ENCODE assay signal across 18 cellular contexts in genomic region chr2:201999289-201999688, GRCh38.
"Had no signal": no experiment of that assay in that cellular context is flagged by ENCODE, and none has a peak within 500 bp of the region (broad histone marks: within the 10 kb centered on the region; RNA-seq: fewer than 3 reads in every experiment).

No MANE protein-coding gene starts in this region.

- H3K36me3 Mint-ChIP-seq: activated naive CD4-positive, alpha-beta T cell treated with anti-CD3 and anti-CD28 coated beads, Interleukin-2, amount 50 U/mL, for 24 hours had no signal

- H3K4me1 ChIP-seq: gastrocnemius medialis, right lobe of liver, uterus had no signal

- ATAC-seq: gastrocnemius medialis; right lobe of liver; stimulated activated naive CD8-positive, alpha-beta T cell treated with anti-CD3 and anti-CD28 coated beads, Interleukin-15, Interleukin-2, amounts not matched to agents 100 U/mL and 50 U/mL, for 24 hours; T-helper 17 cell had no signal

- H3K27me3 ChIP-seq: gastrocnemius medialis, neutrophil, right lobe of liver, suprapubic skin, uterus had no signal

- H3K27me3 Mint-ChIP-seq: activated B cell treated with CpG ODN at 0.5 μM for 24 hours; activated naive CD4-positive, alpha-beta T cell treated with anti-CD3 and anti-CD28 coated beads, Interleukin-2, amount 50 U/mL, for 24 hours had no signal

- H3K9me3 ChIP-seq: gastrocnemius medialis, neutrophil, right lobe of liver, suprapubic skin, uterus had no signal

- H3K4me3 ChIP-seq: gastrocnemius medialis, right lobe of liver, suprapubic skin, uterus had no signal

- H3K27ac ChIP-seq: gastrocnemius medialis, neutrophil, right lobe of liver, suprapubic skin, uterus had no signal

- H3K4me3 Mint-ChIP-seq: activated B cell treated with CpG ODN at 0.5 μM for 24 hours; activated naive CD4-positive, alpha-beta T cell treated with anti-CD3 and anti-CD28 coated beads, Interleukin-2, amount 50 U/mL, for 24 hours; T-helper 17 cell had no signal

- H3K4me1 Mint-ChIP-seq: activated naive CD4-positive, alpha-beta T cell treated with anti-CD3 and anti-CD28 coated beads, Interleukin-2, amount 50 U/mL, for 24 hours; T-helper 17 cell had no signal

- DNase-seq: activated B cell treated with CpG ODN at 0.5 μM for 24 hours; activated CD4-positive, alpha-beta T cell treated with anti-CD3 and anti-CD28 coated beads, Interleukin-2, amount 50 U/mL, for 1 hour; activated T-cell treated with anti-CD3 and anti-CD28 coated beads for 4 hours; amniotic stem cell; gastrocnemius medialis; mesendoderm; right lobe of liver; stimulated activated CD4-positive, alpha-beta T cell treated with anti-CD3 and anti-CD28 coated beads, Interleukin-12 subunit alpha, Interleukin-12 subunit beta, amount 100 ng/mL, for 4 hours; stimulated activated CD4-positive, alpha-beta T cell treated with anti-CD3 and anti-CD28 coated beads, Interleukin-2, amount 100 ng/mL, for 48 hours; stimulated activated naive CD8-positive, alpha-beta T cell treated with anti-CD3 and anti-CD28 coated beads, Interleukin-15, Interleukin-2, amounts not matched to agents 100 U/mL and 50 U/mL, for 24 hours; T-helper 17 cell; uterus had no signal

- H3K27ac Mint-ChIP-seq: activated B cell treated with CpG ODN at 0.5 μM for 24 hours; activated naive CD4-positive, alpha-beta T cell treated with anti-CD3 and anti-CD28 coated beads, Interleukin-2, amount 50 U/mL, for 24 hours; activated T-helper 2 cell treated with anti-CD3 and anti-CD28 coated beads, Interferon-gamma antibody, Interleukin-2, Interleukin-4, amounts not matched to agents 10 μg/mL and 5 μg/mL and 100 μg/mL, durations not matched to agents 14 hours and 24 hours and 36 hours; T-helper 17 cell had no signal

- H3K36me3 ChIP-seq: gastrocnemius medialis, neutrophil, right lobe of liver, suprapubic skin, uterus had no signal

- H3K9me3 Mint-ChIP-seq: activated B cell treated with CpG ODN at 0.5 μM for 24 hours; activated naive CD4-positive, alpha-beta T cell treated with anti-CD3 and anti-CD28 coated beads, Interleukin-2, amount 50 U/mL, for 24 hours; activated T-helper 2 cell treated with anti-CD3 and anti-CD28 coated beads, Interferon-gamma antibody, Interleukin-2, Interleukin-4, amounts not matched to agents 10 μg/mL and 5 μg/mL and 100 μg/mL, durations not matched to agents 14 hours and 24 hours and 36 hours had no signal

- FAIRE-seq: keratinocyte, TTC549 had no signal
